Comparison of ENCODE assay signal across 14 cellular contexts in genomic region chr10:13945760-13946460, GRCh38.
A peak's percentile ranks its signal among the peaks of the same experiment; 100 is the strongest.
DNase-seq lines count a peak whose midpoint lies in the region; ATAC-seq, FAIRE-seq and TF ChIP-seq lines count a peak whose summit lies in the region.
"Had no signal": no experiment of that assay in that cellular context is flagged by ENCODE, and none has a peak within 500 bp of the region (broad histone marks: within the 10 kb centered on the region; RNA-seq: fewer than 3 reads in every experiment).

No MANE protein-coding gene starts in this region.

- CTCF ChIA-PET in WTC11 (lab: Charles Lee) = interaction anchor here (1.6 kb wide), 1 partner anchor 11 kb away, joined by 3 read pairs; no protein-coding TSS in a partner anchor

- H3K36me3 ChIP-seq in pancreas (no peaks in the 10 kb centered on the region), stomach (no peaks in the 10 kb centered on the region)
- H3K36me3 ChIP-seq: WERI-Rb-1 had no signal

- no peak overlapping the region for H3K4me3 Mint-ChIP-seq in WTC11
- no peak overlapping the region for H3K4me3 Mint-ChIP-seq in stimulated activated naive B cell treated with anti-CD40 and anti-IgM and Interleukin-4, amounts not matched to agents 10 μg/mL and 1 μg/mL and 100 μg/mL, for 72 hours
- H3K4me3 Mint-ChIP-seq: B cell had no signal

- POLR2A ChIA-PET in WTC11 (lab: Charles Lee) = interaction anchor here (0.7 kb wide), 1 partner anchor 561 kb away, joined by 3 read pairs; no protein-coding TSS in a partner anchor

- no peak for TF ChIP-seq EP300 in stomach (IDR thresholded peaks at IDR 0.05)

- no peaks in the 10 kb centered on the region for H3K27me3 Mint-ChIP-seq in WTC11 (ENCODE audit: low read depth)
- peaks cover 1 to 30% of the 10 kb centered on the region in 2 donors for H3K27me3 Mint-ChIP-seq in stimulated activated naive B cell treated with anti-CD40 and anti-IgM and Interleukin-4, amounts not matched to agents 10 μg/mL and 1 μg/mL and 100 μg/mL, for 72 hours

- peaks cover 28% of the 10 kb centered on the region for H3K4me1 Mint-ChIP-seq in WTC11
- H3K4me1 Mint-ChIP-seq in stimulated activated naive B cell treated with anti-CD40 and anti-IgM and Interleukin-4, amounts not matched to agents 10 μg/mL and 1 μg/mL and 100 μg/mL, for 72 hours = no peaks in the 10 kb centered on the region
- H3K4me1 Mint-ChIP-seq: B cell had no signal

- H3K4me3 ChIP-seq in right cardiac atrium (ENCODE audit: low read length) (no peak overlapping the region), pancreas (no peak overlapping the region), stomach (no peak overlapping the region)

- H3K4me1 ChIP-seq in right cardiac atrium (ENCODE audit: control insufficient read depth, insufficient read depth, low read length) (peaks cover 3% of the 10 kb centered on the region), pancreas (no peaks in the 10 kb centered on the region), stomach (peaks cover 4 to 19% (median 9%) of the 10 kb centered on the region in 4 donors)

- H3K9me3 ChIP-seq in right cardiac atrium (ENCODE audit: control insufficient read depth, low read length) = no peaks in the 10 kb centered on the region
- no peaks in the 10 kb centered on the region for H3K9me3 ChIP-seq in pancreas
- no peaks in the 10 kb centered on the region for H3K9me3 ChIP-seq in stomach

- intact Hi-C loops in right cardiac atrium (cut with DNase I) = no loop called here
- intact Hi-C loops in pancreas (cut with DNase I) = no loop called here
- intact Hi-C loops in stomach (cut with DNase I; ENCODE audit: low total_unique reads) = no loop called here

- WGBS in right cardiac atrium = 66% methylated on average over 7 of the region's 7 CpGs
- WGBS in pancreas, 2 donors = 63 to 71% methylated on average over 7 of the region's 7 CpGs
- WGBS in stomach, 5 donors = 48 to 56% (median 51%) methylated on average over 7 of the region's 7 CpGs

- peaks cover 4% of the 10 kb centered on the region; the same call in 1 of the 2 replicates for H3K9me3 Mint-ChIP-seq in WTC11
- peaks cover 1 to 6% of the 10 kb centered on the region in 2 donors for H3K9me3 Mint-ChIP-seq in stimulated activated naive B cell treated with anti-CD40 and anti-IgM and Interleukin-4, amounts not matched to agents 10 μg/mL and 1 μg/mL and 100 μg/mL, for 72 hours

- FAIRE-seq in pancreas (lab: Jason Lieb, UNC) = no peak
- FAIRE-seq: G401.6 had no signal

- H3K27ac ChIP-seq in right cardiac atrium (ENCODE audit: low read length) (no peak overlapping the region), pancreas (no peak overlapping the region), stomach (peak overlapping the region in 1 of 5 donors; percentile 19)
- H3K27ac ChIP-seq: WERI-Rb-1 had no signal

- peak; percentile 82 for ATAC-seq in WTC11
- peak; percentile 70 to 72 for ATAC-seq in right cardiac atrium
- peak in 3 of 4 donors; percentile 60 to 72 (median 69) for ATAC-seq in pancreas
- no peak for ATAC-seq in stimulated activated naive B cell treated with anti-CD40 and anti-IgM and Interleukin-4, amounts not matched to agents 10 μg/mL and 1 μg/mL and 100 μg/mL, for 72 hours (replicated peaks)
- ATAC-seq in HG03135 (IDR thresholded peaks at IDR 0.05; ENCODE audit: unreplicated experiment) = no peak

- H3K27me3 ChIP-seq in right cardiac atrium (ENCODE audit: control insufficient read depth, insufficient read depth) (no peaks in the 10 kb centered on the region), pancreas (no peaks in the 10 kb centered on the region), stomach (no peaks in the 10 kb centered on the region)

- TF ChIP-seq CTCF in WTC11 (IDR thresholded peaks at IDR 0.05) = no peak
- TF ChIP-seq CTCF in pancreas (IDR thresholded peaks at IDR 0.05) = no peak
- no peak for TF ChIP-seq CTCF in stomach (IDR thresholded peaks at IDR 0.05)

- no peaks in the 10 kb centered on the region for H3K36me3 Mint-ChIP-seq in WTC11
- H3K36me3 Mint-ChIP-seq in stimulated activated naive B cell treated with anti-CD40 and anti-IgM and Interleukin-4, amounts not matched to agents 10 μg/mL and 1 μg/mL and 100 μg/mL, for 72 hours = no peaks in the 10 kb centered on the region

- DNase-seq in ELF-1 (ENCODE audit: low read depth, low spot score) (peak; percentile 82), WTC11 (ENCODE audit: low spot score) (no peak), right cardiac atrium (peak in 1 of 3 donors; percentile 61), pancreas (peak in 1 of 6 donors; percentile 11), stomach (no peak), HuH-7.5 (ENCODE audit: low spot score) (no peak)
- DNase-seq in stimulated activated naive B cell treated with anti-CD40 and anti-IgM and Interleukin-4, amounts not matched to agents 10 μg/mL and 1 μg/mL and 100 μg/mL, for 72 hours = no peak
- DNase-seq: MM.1S, NCI-H446, SHP77, WERI-Rb-1 had no signal

- no peak overlapping the region for H3K27ac Mint-ChIP-seq in WTC11
- H3K27ac Mint-ChIP-seq in stimulated activated naive B cell treated with anti-CD40 and anti-IgM and Interleukin-4, amounts not matched to agents 10 μg/mL and 1 μg/mL and 100 μg/mL, for 72 hours = no peak overlapping the region
- H3K27ac Mint-ChIP-seq: B cell had no signal

- no peak for TF ChIP-seq POLR2A in stomach (IDR thresholded peaks at IDR 0.05)

TF ChIP-seq in WTC11, 78 proteins besides CTCF, POLR2A, EP300 and RAD21:
- no peak for TF ChIP-seq ZBTB21 (CRISPR knock-in tag; IDR thresholded peaks at IDR 0.05; ENCODE audit: borderline replicate concordance)
- no peak for TF ChIP-seq ZNF396 (CRISPR knock-in tag; IDR thresholded peaks at IDR 0.05; ENCODE audit: borderline replicate concordance)
- TF ChIP-seq STAT6 (CRISPR knock-in tag; conservative IDR thresholded peaks at IDR 0.05; ENCODE audit: low read depth) = no peak
- TF ChIP-seq GTF2I (CRISPR knock-in tag; conservative IDR thresholded peaks at IDR 0.05) = no peak
- TF ChIP-seq NFE2L1 (CRISPR knock-in tag; IDR thresholded peaks at IDR 0.05) = no peak
- no peak for TF ChIP-seq SP1 (CRISPR knock-in tag; conservative IDR thresholded peaks at IDR 0.05)
- no peak for TF ChIP-seq IRF2 (CRISPR knock-in tag; IDR thresholded peaks at IDR 0.05; ENCODE audit: borderline replicate concordance, low read depth)
- TF ChIP-seq ZNF317 (CRISPR knock-in tag; IDR thresholded peaks at IDR 0.05; ENCODE audit: borderline replicate concordance, low read depth) = no peak
- no peak for TF ChIP-seq ZNF263 (CRISPR knock-in tag; IDR thresholded peaks at IDR 0.05; ENCODE audit: low read depth)
- no peak for TF ChIP-seq ZNF232 (CRISPR knock-in tag; IDR thresholded peaks at IDR 0.05)
- TF ChIP-seq FOXP4 (CRISPR knock-in tag; IDR thresholded peaks at IDR 0.05) = no peak
- TF ChIP-seq SOX15 (CRISPR knock-in tag; IDR thresholded peaks at IDR 0.05) = no peak
- TF ChIP-seq CREB1 (CRISPR knock-in tag; IDR thresholded peaks at IDR 0.05) = no peak
- TF ChIP-seq KAT7 (CRISPR knock-in tag; IDR thresholded peaks at IDR 0.05; ENCODE audit: borderline replicate concordance) = no peak
- no peak for TF ChIP-seq SMAD4 (CRISPR knock-in tag; IDR thresholded peaks at IDR 0.05)
- TF ChIP-seq ZNF219 (CRISPR knock-in tag; IDR thresholded peaks at IDR 0.05; ENCODE audit: borderline replicate concordance) = no peak
- no peak for TF ChIP-seq ATF3 (CRISPR knock-in tag; conservative IDR thresholded peaks at IDR 0.05)

Comparison
In these comparisons a context has a peak if more than half of its experiments do, and no peak if none do; other contexts are left out.
1. ATAC-seq: peak in WTC11 (single experiment), right cardiac atrium (2 of 2) and pancreas (3 of 4); none in stimulated activated naive B cell treated with anti-CD40 and anti-IgM and Interleukin-4, amounts not matched to agents 10 μg/mL and 1 μg/mL and 100 μg/mL, for 72 hours (0 of 2) and HG03135 (single experiment).